Comparison of ENCODE assay signal across 8 cellular contexts in the genomic region with DNA sequence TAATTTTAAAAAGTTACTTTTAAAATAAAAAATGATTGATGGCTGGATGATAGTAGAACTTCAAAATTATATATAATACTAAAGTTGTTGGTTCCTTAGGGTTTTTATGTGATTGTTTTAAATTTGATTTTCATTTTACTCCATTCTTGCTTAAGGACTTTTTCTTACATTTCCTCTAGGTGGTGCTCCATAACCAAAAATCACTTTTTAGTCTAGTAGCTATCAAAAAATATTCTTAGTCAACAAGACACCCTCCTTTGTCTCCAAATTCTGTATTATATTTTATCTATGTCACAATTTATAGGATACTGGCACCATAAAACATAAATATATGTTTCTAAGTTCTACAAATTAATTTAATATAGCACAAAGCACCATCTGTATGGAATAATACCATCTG.
DNase-seq lines count a peak whose midpoint lies in the region; ATAC-seq and TF ChIP-seq lines count a peak whose summit lies in the region.

No MANE protein-coding gene starts in this region.

- no peaks in the 10 kb centered on the region for H3K36me3 ChIP-seq in H7 (replicated peaks; ENCODE audit: control insufficient read depth, insufficient read depth, low read length)

- DNase-seq in DMS 273 (lab: John Stamatoyannopoulos, UW; ENCODE audit: unreplicated experiment), result peak; percentile 69
- peak; percentile 16 for DNase-seq in H7
- peak; percentile 0 for DNase-seq in RWPE1 (ENCODE audit: low spot score)
- DNase-seq in glomerular visceral epithelial cell (ENCODE audit: extremely low spot score), result peak; percentile 7
- DNase-seq in A172 (ENCODE audit: low spot score), result no peak
- no peak for DNase-seq in stimulated activated CD4-positive, alpha-beta T cell treated with anti-CD3 and anti-CD28 coated beads, Interleukin-2, amount 100 ng/mL, for 48 hours

- no peak overlapping the region for H3K4me3 ChIP-seq in H7 (ENCODE audit: insufficient read depth, low read depth, low read length)

- POLR2A ChIA-PET in RWPE1 (lab: Yijun Ruan, JAX; ENCODE audit: low non-redundant PET), result no interaction called here

- TF ChIP-seq CTCF in RWPE1 (conservative IDR thresholded peaks at IDR 0.05; ENCODE audit: low read depth), result peak; percentile 27

- ATAC-seq in HG03432 (IDR thresholded peaks at IDR 0.05; ENCODE audit: unreplicated experiment), result no peak
- no peak for ATAC-seq in GM18873 (IDR thresholded peaks at IDR 0.05; ENCODE audit: low FRiP score, unreplicated experiment)

- CTCF ChIA-PET in RWPE1 (lab: Yijun Ruan, JAX), result interaction anchor here (0.7 kb wide), 1 partner anchor 12 kb away, joined by 3 read pairs; no protein-coding TSS in a partner anchor

- no peak overlapping the region for H3K27ac ChIP-seq in RWPE1

- no peaks in the 10 kb centered on the region for H3K27me3 ChIP-seq in H7 (ENCODE audit: control insufficient read depth, insufficient read depth, low read length)

Comparison
In these comparisons a context has a peak if more than half of its experiments do, and no peak if none do; other contexts are left out.
1. DNase-seq: peak in DMS 273 (single experiment), H7 (single experiment), RWPE1 (single experiment) and glomerular visceral epithelial cell (single experiment); none in A172 (single experiment) and stimulated activated CD4-positive, alpha-beta T cell treated with anti-CD3 and anti-CD28 coated beads, Interleukin-2, amount 100 ng/mL, for 48 hours (0 of 2).